Comparison of ENCODE assay signal across 1 cellular context in genomic region chr1:156767101-156767878, GRCh38.
TF ChIP-seq lines count a peak whose summit lies in the region.

PRCC (plus strand) TSS chr1:156767535; CDS start chr1:156767772, 237 bp downstream.

TF ChIP-seq in HepG2, 621 proteins besides CTCF, POLR2A, EP300 and RAD21 (continued from another document and continues in another):
- TF ChIP-seq RFX5 (IDR thresholded peaks at IDR 0.05; ENCODE audit: low read depth, low read length) (no peak), ZNF780A (CRISPR knock-in tag; IDR thresholded peaks at IDR 0.05) (no peak), ZNF337 (CRISPR knock-in tag; IDR thresholded peaks at IDR 0.05; ENCODE audit: borderline replicate concordance, low read depth) (no peak), YEATS2 (CRISPR knock-in tag; IDR thresholded peaks at IDR 0.05; ENCODE audit: borderline replicate concordance) (peak; percentile 85), ZNF230 (CRISPR knock-in tag; IDR thresholded peaks at IDR 0.05) (0 out of 2 replicates have a peak, but pooled peaks have one; percentile 11), ZNF101 (CRISPR knock-in tag; IDR thresholded peaks at IDR 0.05; ENCODE audit: borderline replicate concordance, low read depth) (no peak), CCDC6 (CRISPR knock-in tag; IDR thresholded peaks at IDR 0.05) (peak; percentile 16; the same call in 1 of the 2 replicates), NFRKB (IDR thresholded peaks at IDR 0.05) (peak; percentile 76), MBD4 (IDR thresholded peaks at IDR 0.05; ENCODE audit: borderline replicate concordance, low read length) (no peak), TRAFD1 (CRISPR knock-in tag; IDR thresholded peaks at IDR 0.05; ENCODE audit: borderline replicate concordance) (no peak), TIGD3 (CRISPR knock-in tag; IDR thresholded peaks at IDR 0.05; ENCODE audit: borderline replicate concordance) (peak; percentile 37; the same call in 1 of the 2 replicates), ZSCAN5A (CRISPR knock-in tag; IDR thresholded peaks at IDR 0.05; ENCODE audit: borderline replicate concordance) (no peak), HCFC1 (IDR thresholded peaks at IDR 0.05; ENCODE audit: low read depth, low read length) (peak; percentile 99), THAP9 (CRISPR knock-in tag; IDR thresholded peaks at IDR 0.05; ENCODE audit: borderline replicate concordance) (peak; percentile 88), DR1 (CRISPR knock-in tag; IDR thresholded peaks at IDR 0.05) (0 out of 2 replicates have a peak, but pooled peaks have one; percentile 40), SPEN (CRISPR knock-in tag; IDR thresholded peaks at IDR 0.05; ENCODE audit: low read depth) (peak; percentile 77), POLR2AphosphoS5 (IDR thresholded peaks at IDR 0.05; ENCODE audit: low read depth, low read length) (peak; percentile 70), MAX (IDR thresholded peaks at IDR 0.05) (0 out of 2 replicates have a peak, but pooled peaks have one; percentile 36), RORA (CRISPR knock-in tag; IDR thresholded peaks at IDR 0.05) (no peak), ZSCAN12 (CRISPR knock-in tag; IDR thresholded peaks at IDR 0.05) (no peak), LBX2 (CRISPR knock-in tag; IDR thresholded peaks at IDR 0.05; ENCODE audit: borderline replicate concordance) (no peak), HOXA9 (CRISPR knock-in tag; IDR thresholded peaks at IDR 0.05; ENCODE audit: borderline replicate concordance) (0 out of 2 replicates have a peak, but pooled peaks have one; percentile 68), MXD3 (CRISPR knock-in tag; IDR thresholded peaks at IDR 0.05) (peak; percentile 89), ZNF414 (CRISPR knock-in tag; IDR thresholded peaks at IDR 0.05) (peak; percentile 88), CREM (IDR thresholded peaks at IDR 0.05) (peak; percentile 100), CREM (CRISPR knock-in tag; IDR thresholded peaks at IDR 0.05) (0 out of 2 replicates have a peak, but pooled peaks have one; percentile 21), NCOA1 (CRISPR knock-in tag; IDR thresholded peaks at IDR 0.05) (0 out of 2 replicates have a peak, but pooled peaks have one; percentile 31), POLR2G (IDR thresholded peaks at IDR 0.05; ENCODE audit: low read depth, low read length) (peak; percentile 73), U2AF1 (optimal IDR thresholded peaks at IDR 0.05; ENCODE audit: low read depth, low read length) (no peak), PRDM10 (CRISPR knock-in tag; IDR thresholded peaks at IDR 0.05; ENCODE audit: low read depth) (no peak), ZGPAT (CRISPR knock-in tag; IDR thresholded peaks at IDR 0.05) (peak; percentile 79), ZNF841 (CRISPR knock-in tag; IDR thresholded peaks at IDR 0.05; ENCODE audit: borderline replicate concordance) (no peak), PAF1 (CRISPR knock-in tag; IDR thresholded peaks at IDR 0.05) (no peak), FOXK2 (IDR thresholded peaks at IDR 0.05) (no peak; the same call in 1 of the 2 replicates), ATF5 (CRISPR knock-in tag; IDR thresholded peaks at IDR 0.05; ENCODE audit: low read depth) (no peak), MIER3 (CRISPR knock-in tag; IDR thresholded peaks at IDR 0.05; ENCODE audit: borderline replicate concordance) (peak; percentile 85), ZNF17 (CRISPR knock-in tag; IDR thresholded peaks at IDR 0.05) (no peak), JARID2 (CRISPR knock-in tag; IDR thresholded peaks at IDR 0.05; ENCODE audit: insufficient replicate concordance) (peak; percentile 52), KLF16 (CRISPR knock-in tag; IDR thresholded peaks at IDR 0.05) (peak in 1 of 2 experiments; percentile 81; a peak in 2 of 4 replicates), ZNF784 (CRISPR knock-in tag; IDR thresholded peaks at IDR 0.05; ENCODE audit: borderline replicate concordance) (no peak), ZNF772 (CRISPR knock-in tag; IDR thresholded peaks at IDR 0.05) (no peak), ZNF207 (IDR thresholded peaks at IDR 0.05; ENCODE audit: borderline replicate concordance) (no peak), FOXK1 (CRISPR knock-in tag; IDR thresholded peaks at IDR 0.05; ENCODE audit: borderline replicate concordance, low read depth) (peak; percentile 82; the same call in 1 of the 2 replicates), ZNF709 (CRISPR knock-in tag; IDR thresholded peaks at IDR 0.05) (peak; percentile 40; the same call in 1 of the 2 replicates), ZNF343 (CRISPR knock-in tag; IDR thresholded peaks at IDR 0.05) (0 out of 2 replicates have a peak, but pooled peaks have one; percentile 39)
